Comparison of ENCODE assay signal across 10 cellular contexts in genomic region chr10:110358869-110359629, GRCh38. TPM values are rescaled to one million over a fixed set of nuclear protein-coding genes. Genes with fewer than 3 reads are reported as not detected.
DNase-seq lines count a peak whose midpoint lies in the region; ATAC-seq and TF ChIP-seq lines count a peak whose summit lies in the region.
"Had no signal": no experiment of that assay in that cellular context is flagged by ENCODE, and none has a peak within 500 bp of the region (broad histone marks: within the 10 kb centered on the region; RNA-seq: fewer than 3 reads in every experiment).

No MANE protein-coding gene starts in this region.

- POLR2A ChIA-PET in PC-3 (lab: Charles Lee; ENCODE audit: unreplicated experiment), result interaction anchor here (0.6 kb wide), 1 partner anchor 33 kb away, joined by 4 read pairs; no protein-coding TSS in a partner anchor

- peak overlapping the region; percentile 95 for H3K27ac ChIP-seq in PC-3 (ENCODE audit: low read length)
- H3K27ac ChIP-seq in upper lobe of right lung, result no peak overlapping the region

- H3K4me2 ChIP-seq in PC-3 (ENCODE audit: low read length), result no peak overlapping the region

- no peaks in the 10 kb centered on the region for H3K36me3 ChIP-seq in PC-3 (ENCODE audit: low read depth, low read length)
- no peaks in the 10 kb centered on the region for H3K36me3 ChIP-seq in upper lobe of right lung

- H3K27me3 ChIP-seq in PC-3 (ENCODE audit: low read length), result no peaks in the 10 kb centered on the region
- no peaks in the 10 kb centered on the region for H3K27me3 ChIP-seq in upper lobe of right lung

- peak overlapping the region; percentile 88; the same call in 1 of the 2 replicates for H3K9ac ChIP-seq in PC-3 (ENCODE audit: low read length)

- intact Hi-C loops in Right ventricle myocardium superior (cut with DNase I), result no loop called here
- intact Hi-C loops in cardiac septum (cut with DNase I), result loop anchor here (5.0 to 10.0 kb wide), 2 partner anchors 43 to 86 kb away; no protein-coding TSS in a partner anchor
- intact Hi-C loops in PC-3 (cut with micrococcal nuclease), result no loop called here
- intact Hi-C loops in upper lobe of right lung (cut with DNase I), result no loop called here

- H3K4me1 ChIP-seq in PC-3 (ENCODE audit: insufficient read depth, low read length) (peaks cover 52% of the 10 kb centered on the region), upper lobe of right lung (peaks cover 13% of the 10 kb centered on the region)

- H3K4me3 ChIP-seq in PC-3 (ENCODE audit: low read length) (no peak overlapping the region), upper lobe of right lung (no peak overlapping the region)

- ATAC-seq in Right ventricle myocardium superior (ENCODE audit: poor library complexity) (peak; percentile 50), PC-3 (peak; percentile 32), esophagus mucosa (peak; percentile 38), upper lobe of right lung (peak; percentile 34)
- ATAC-seq: activated CD4-positive, CD25-positive, alpha-beta regulatory T cell treated with anti-CD3 and anti-CD28 coated beads, Interleukin-2, amount 50 U/mL, for 24 hours had no signal

- BruUV-seq in PC-3 (replicated peaks; lab: Mats Ljungman, UMichigan), result no TSS peak

- no peaks in the 10 kb centered on the region for H3K79me2 ChIP-seq in PC-3 (ENCODE audit: low read length)

- TF ChIP-seq CTCF in PC-3 (conservative IDR thresholded peaks at IDR 0.05; ENCODE audit: low read depth, low read length) (no peak; the same call in 1 of the 2 replicates), upper lobe of right lung (IDR thresholded peaks at IDR 0.05) (no peak)

- no peaks in the 10 kb centered on the region for H3F3A ChIP-seq in PC-3 (ENCODE audit: low read length, unreplicated experiment)

- no peaks in the 10 kb centered on the region for H4K20me1 ChIP-seq in PC-3 (ENCODE audit: low read length)

- H3K9me2 ChIP-seq in PC-3 (replicated peaks; ENCODE audit: low read length), result no peaks in the 10 kb centered on the region

- DNase-seq in Right ventricle myocardium superior, result peak; percentile 50
- no peak for DNase-seq in cardiac septum (ENCODE audit: low spot score)
- DNase-seq in PC-3, result peak; percentile 81
- DNase-seq in upper lobe of right lung, result no peak
- DNase-seq in cerebellar nuclear complex (lab: John Stamatoyannopoulos, UW), result no peak
- DNase-seq in nucleus accumbens (lab: John Stamatoyannopoulos, UW), result no peak
- no peak for DNase-seq in amygdala (lab: John Stamatoyannopoulos, UW)
- DNase-seq: NCI-H1694 treated with DMSO at 0.1 percent for 48 hours had no signal

- H3K9me3 ChIP-seq in PC-3 (ENCODE audit: low read length) (no peaks in the 10 kb centered on the region), upper lobe of right lung (no peaks in the 10 kb centered on the region)

- CTCF ChIA-PET in PC-3 (lab: Charles Lee), result no interaction called here

- H2AFZ ChIP-seq in PC-3 (ENCODE audit: low read length), result no peak overlapping the region

RNA-seq across cellular contexts. Expression of gene SMNDC1, which starts 54.3 kb away (rescaled TPM):
- 25.0 TPM for total RNA-seq in Right ventricle myocardium superior
- total RNA-seq in cardiac septum, result 25.8 TPM
- total RNA-seq in PC-3 (2014; rRNA removed), result 16.3 and 18.4 TPM in 2 replicates
- total RNA-seq in esophagus mucosa, result 19.2 TPM
- total RNA-seq in upper lobe of right lung, result 35.8 TPM

Comparison
In these comparisons a context has a peak if more than half of its experiments do, and no peak if none do; other contexts are left out.
1. DNase-seq: peak in Right ventricle myocardium superior (single experiment) and PC-3 (single experiment); none in cardiac septum (single experiment), upper lobe of right lung (single experiment), cerebellar nuclear complex (0 of 2), nucleus accumbens (0 of 56) and amygdala (0 of 56).
2. Peak in every context shown above with its lines, with median percentiles within 50 percentile points of each other: ATAC-seq.